Comparison of ENCODE assay signal across 25 cellular contexts in genomic region chr12:76713130-76713529, GRCh38. TPM values are rescaled to one million over a fixed set of nuclear protein-coding genes. Genes with fewer than 3 reads are reported as not detected.
A peak's percentile ranks its signal among the peaks of the same experiment; 100 is the strongest.
DNase-seq lines count a peak whose midpoint lies in the region; ATAC-seq and TF ChIP-seq lines count a peak whose summit lies in the region.
"Had no signal": no experiment of that assay in that cellular context is flagged by ENCODE, and none has a peak within 500 bp of the region (broad histone marks: within the 10 kb centered on the region; RNA-seq: fewer than 3 reads in every experiment).

No MANE protein-coding gene starts in this region.

- peak overlapping the region; percentile 47 for H2BK120ac ChIP-seq in IMR-90 (ENCODE audit: low read depth, low read length)

- no TSS peak for BruUV-seq in IMR-90 (replicated peaks; lab: Mats Ljungman, UMichigan)

- POLR2A ChIA-PET in IMR-90 (lab: Charles Lee; ENCODE audit: unreplicated experiment), result no interaction called here

- TF ChIP-seq POLR2A in IMR-90 (IDR thresholded peaks at IDR 0.05; ENCODE audit: low read depth, low read length), result no peak
- no peak for TF ChIP-seq POLR2A in sigmoid colon (IDR thresholded peaks at IDR 0.05)

- in situ Hi-C loops in IMR-90 (cut with MboI; ENCODE audit: low sequenced_read_pairs), result no loop called here

- H3K27me3 ChIP-seq in IMR-90 (ENCODE audit: control insufficient read depth, insufficient read depth, low read length) (no peaks in the 10 kb centered on the region), sigmoid colon (no peaks in the 10 kb centered on the region)
- H3K27me3 ChIP-seq: esophagus muscularis mucosa, suprapubic skin, uterus had no signal

- peak overlapping the region; percentile 64 for H2AFZ ChIP-seq in IMR-90 (replicated peaks; ENCODE audit: low read length, poor library complexity)

- dilution Hi-C loops in IMR-90 (cut with HindIII; ENCODE audit: low sequenced_read_pairs, unreplicated experiment), result no loop called here

- H3K36me3 Mint-ChIP-seq in activated naive CD8-positive, alpha-beta T cell treated with anti-CD3 and anti-CD28 coated beads for 36 hours, result no peaks in the 10 kb centered on the region
- H3K36me3 Mint-ChIP-seq: stimulated activated memory B cell treated with anti-CD40 and anti-IgM and Interleukin-4, amounts not matched to agents 10 μg/mL and 1 μg/mL and 100 μg/mL, for 72 hours had no signal

- WGBS in IMR-90 (ENCODE audit: extremely low coverage in 2 of 2, insufficient read length in 1 of 2), 2 experiments, result no CpG with 5 or more reads among the region's 4 CpGs
- 75 to 81% methylated on average over 4 of the region's 4 CpGs for WGBS in sigmoid colon, 2 donors

- intact Hi-C loops in IMR-90 (cut with micrococcal nuclease), result no loop called here
- intact Hi-C loops in sigmoid colon (cut with DNase I), result no loop called here

- ATAC-seq in IMR-90 (ENCODE audit: low read depth), result 0 out of 2 replicates have a peak, but pooled peaks have one; percentile 42
- ATAC-seq: HCT116; stimulated activated memory B cell treated with anti-CD40 and anti-IgM and Interleukin-4, amounts not matched to agents 10 μg/mL and 1 μg/mL and 100 μg/mL, for 72 hours had no signal

- H3K4me3 Mint-ChIP-seq in activated naive CD8-positive, alpha-beta T cell treated with anti-CD3 and anti-CD28 coated beads for 36 hours, result no peak overlapping the region
- H3K4me3 Mint-ChIP-seq: nephron progenitor cell; stimulated activated memory B cell treated with anti-CD40 and anti-IgM and Interleukin-4, amounts not matched to agents 10 μg/mL and 1 μg/mL and 100 μg/mL, for 72 hours had no signal

- H3K9me1 ChIP-seq in IMR-90 (ENCODE audit: insufficient read depth, low read length), result no peaks in the 10 kb centered on the region

- H3K9ac ChIP-seq in IMR-90 (ENCODE audit: low read depth, low read length), result no peak overlapping the region
- H3K9ac ChIP-seq: KMS-11 had no signal

- no peak overlapping the region for H2AK5ac ChIP-seq in IMR-90 (ENCODE audit: low read depth, low read length)

- peak overlapping the region; percentile 22 for H3K14ac ChIP-seq in IMR-90 (replicated peaks; ENCODE audit: low read depth, low read length)

- no peak overlapping the region for H3K56ac ChIP-seq in IMR-90 (ENCODE audit: extremely low read depth, insufficient read depth, low read length)

- H3K9me3 ChIP-seq in IMR-90 (ENCODE audit: control insufficient read depth, insufficient read depth, low read length) (no peaks in the 10 kb centered on the region; the same call in 1 of the 2 replicates), sigmoid colon (no peaks in the 10 kb centered on the region)
- H3K9me3 ChIP-seq: esophagus muscularis mucosa, suprapubic skin, uterus had no signal

- H3K36me3 ChIP-seq in IMR-90 (ENCODE audit: control insufficient read depth, insufficient read depth, low read length), result no peaks in the 10 kb centered on the region
- H3K36me3 ChIP-seq in sigmoid colon, result no peaks in the 10 kb centered on the region
- H3K36me3 ChIP-seq: esophagus muscularis mucosa, suprapubic skin, uterus had no signal

- DNase-seq in COLO829 (ENCODE audit: low spot score) (peak; percentile 53), IMR-90 (no peak), dermis blood vessel endothelial cell (peak; percentile 49), islet precursor cell (peak; percentile 79), sigmoid colon (no peak), NCI-H2107 (lab: John Stamatoyannopoulos, UW) (no peak), UCSD-AML1 (lab: John Stamatoyannopoulos, UW; ENCODE audit: unreplicated experiment) (no peak)
- no peak for DNase-seq in activated naive CD8-positive, alpha-beta T cell treated with anti-CD3 and anti-CD28 coated beads for 36 hours
- DNase-seq: ACHN; activated CD4-positive, alpha-beta T cell treated with anti-CD3 and anti-CD28 coated beads for 4 hours; activated naive CD4-positive, alpha-beta T cell treated with anti-CD3 and anti-CD28 coated beads, Interleukin-2, amount 50 U/mL, for 16 hours; aorta; C1 segment of cervical spinal cord; MV-4-11; NCI-H1694 treated with DMSO at 0.1 percent for 48 hours; NCI-H526 treated with DMSO at 0.1 percent for 48 hours; nephron progenitor cell; SW 1271; uterus had no signal

- H4K8ac ChIP-seq in IMR-90 (ENCODE audit: low read depth in 2 of 2, low read length in 2 of 2), result peak overlapping the region in 1 of 2 experiments; percentile 61; a peak in 1 of 4 replicates

- H2BK5ac ChIP-seq in IMR-90 (ENCODE audit: low read depth, low read length, poor library complexity, severe bottlenecking), result no peak overlapping the region

- no peak overlapping the region for H3K27ac ChIP-seq in IMR-90 (ENCODE audit: insufficient read depth, low read length)
- no peak overlapping the region for H3K27ac ChIP-seq in sigmoid colon
- H3K27ac ChIP-seq: esophagus muscularis mucosa, KMS-11, suprapubic skin, uterus had no signal

- H3K4ac ChIP-seq in IMR-90 (ENCODE audit: low read depth, low read length), result peak overlapping the region; percentile 51

- H3K27me3 Mint-ChIP-seq in activated naive CD8-positive, alpha-beta T cell treated with anti-CD3 and anti-CD28 coated beads for 36 hours, result no peaks in the 10 kb centered on the region
- H3K27me3 Mint-ChIP-seq: progenitor cell of endocrine pancreas; stimulated activated memory B cell treated with anti-CD40 and anti-IgM and Interleukin-4, amounts not matched to agents 10 μg/mL and 1 μg/mL and 100 μg/mL, for 72 hours had no signal

- no peaks in the 10 kb centered on the region for H3K4me1 Mint-ChIP-seq in activated naive CD8-positive, alpha-beta T cell treated with anti-CD3 and anti-CD28 coated beads for 36 hours
- H3K4me1 Mint-ChIP-seq: nephron progenitor cell; stimulated activated memory B cell treated with anti-CD40 and anti-IgM and Interleukin-4, amounts not matched to agents 10 μg/mL and 1 μg/mL and 100 μg/mL, for 72 hours had no signal

- no peaks in the 10 kb centered on the region for H3K9me3 Mint-ChIP-seq in activated naive CD8-positive, alpha-beta T cell treated with anti-CD3 and anti-CD28 coated beads for 36 hours
- H3K9me3 Mint-ChIP-seq: stimulated activated memory B cell treated with anti-CD40 and anti-IgM and Interleukin-4, amounts not matched to agents 10 μg/mL and 1 μg/mL and 100 μg/mL, for 72 hours had no signal

- H3K4me3 ChIP-seq in IMR-90 (ENCODE audit: insufficient read depth, low read depth, low read length) (no peak overlapping the region), sigmoid colon (no peak overlapping the region)
- H3K4me3 ChIP-seq: esophagus muscularis mucosa, suprapubic skin, uterus had no signal

- peak overlapping the region; percentile 47; the same call in 1 of the 2 replicates for H3K18ac ChIP-seq in IMR-90 (ENCODE audit: low read depth, low read length)

- H3K27ac Mint-ChIP-seq in activated naive CD8-positive, alpha-beta T cell treated with anti-CD3 and anti-CD28 coated beads for 36 hours, result no peak overlapping the region
- H3K27ac Mint-ChIP-seq: nephron progenitor cell; progenitor cell of endocrine pancreas; stimulated activated memory B cell treated with anti-CD40 and anti-IgM and Interleukin-4, amounts not matched to agents 10 μg/mL and 1 μg/mL and 100 μg/mL, for 72 hours had no signal

- no peak overlapping the region for H4K5ac ChIP-seq in IMR-90 (ENCODE audit: low read depth, low read length)

- no peak overlapping the region for H2AK9ac ChIP-seq in IMR-90 (replicated peaks; ENCODE audit: low read depth, low read length, poor library complexity)

- H3K79me1 ChIP-seq in IMR-90 (ENCODE audit: low read depth in 1 of 2, low read length in 2 of 2), result no peaks in the 10 kb centered on the region

- 0 out of 2 replicates have a peak overlapping the region, but pooled peaks have one; percentile 48 for H2BK20ac ChIP-seq in IMR-90 (ENCODE audit: low read depth, low read length)

- no peak for TF ChIP-seq CTCF in IMR-90 (conservative IDR thresholded peaks at IDR 0.05; ENCODE audit: low read depth, low read length)
- no peak for TF ChIP-seq CTCF in sigmoid colon (IDR thresholded peaks at IDR 0.05)

- no peaks in the 10 kb centered on the region for H4K20me1 ChIP-seq in IMR-90 (ENCODE audit: insufficient read depth, low read length)

- 0 out of 2 replicates have a peak overlapping the region, but pooled peaks have one; percentile 10 for H4K91ac ChIP-seq in IMR-90 (ENCODE audit: insufficient read depth, low read depth, low read length)

- H3K4me2 ChIP-seq in IMR-90 (ENCODE audit: low read depth, low read length), result no peak overlapping the region
- H3K4me2 ChIP-seq: KMS-11 had no signal

- no peak for TF ChIP-seq RAD21 in IMR-90 (IDR thresholded peaks at IDR 0.05; ENCODE audit: low read length)

- H2BK15ac ChIP-seq in IMR-90 (ENCODE audit: low read depth, low read length), result peak overlapping the region; percentile 15; the same call in 1 of the 3 replicates

- H3K4me1 ChIP-seq in IMR-90 (ENCODE audit: control insufficient read depth, insufficient read depth, low read length) (peaks cover 10% of the 10 kb centered on the region), sigmoid colon (peaks cover 0 to 7% (median 4%) of the 10 kb centered on the region in 4 donors)
- H3K4me1 ChIP-seq: suprapubic skin, uterus had no signal

- CTCF ChIA-PET in IMR-90 (lab: Yijun Ruan, JAX), result interaction anchor here (1.0 kb wide), 1 partner anchor 50 kb away, joined by 3 read pairs; no protein-coding TSS in a partner anchor

- no peak overlapping the region for H3K23ac ChIP-seq in IMR-90 (ENCODE audit: low read depth, low read length)

- TF ChIP-seq EP300 in sigmoid colon (IDR thresholded peaks at IDR 0.05), result no peak

TF ChIP-seq in IMR-90, 13 proteins besides CTCF, POLR2A, EP300 and RAD21 (continues in another document):
- no peak for TF ChIP-seq SMC3 (IDR thresholded peaks at IDR 0.05; ENCODE audit: low read depth, low read length)
- TF ChIP-seq BHLHE40 (IDR thresholded peaks at IDR 0.05; ENCODE audit: low read depth, low read length), result no peak
- TF ChIP-seq MXI1 (IDR thresholded peaks at IDR 0.05; ENCODE audit: borderline replicate concordance, low read depth, low read length), result no peak
- TF ChIP-seq ELK1 (IDR thresholded peaks at IDR 0.05; ENCODE audit: borderline replicate concordance, low read depth, low read length), result no peak

RNA-seq across cellular contexts. Expression of gene ZDHHC17, which starts 50.8 kb away (rescaled TPM):
- total RNA-seq in IMR-90 (2012; rRNA removed) (86.4 and 125 TPM in 2 replicates), dermis blood vessel endothelial cell (65.1 and 68.6 TPM in 2 replicates), sigmoid colon (10 to 100 TPM; 38.6 to 54.3 (median 49.1) TPM)
- polyA plus RNA-seq in IMR-90 (2012; rRNA removed) (23.3 and 24.8 TPM in 2 replicates), sigmoid colon (1 to 10 TPM in 2 of 3 donors, under 1 TPM in 1; 0.92 to 8.2 (median 5.4) TPM)
- polyA plus RNA-seq in IMR-90 (2012; cell fraction: cytosol; rRNA removed), result 3.4 and 4.4 TPM in 2 replicates
- 13.2 and 134 TPM in 2 replicates for polyA plus RNA-seq in IMR-90 (2012; cell fraction: nucleus; rRNA removed; ENCODE audit: low replicate concordance)
- 10 to 100 TPM; 17.2 to 19.2 TPM for total RNA-seq in activated naive CD8-positive, alpha-beta T cell treated with anti-CD3 and anti-CD28 coated beads for 36 hours

Comparison
In these comparisons a context has a peak if more than half of its experiments do, and no peak if none do; other contexts are left out.
1. DNase-seq: peak in COLO829 (single experiment), dermis blood vessel endothelial cell (single experiment) and islet precursor cell (single experiment); none in IMR-90 (single experiment), sigmoid colon (single experiment), activated naive CD8-positive, alpha-beta T cell treated with anti-CD3 and anti-CD28 coated beads for 36 hours (single experiment), NCI-H2107 (single experiment) and UCSD-AML1 (single experiment).